ENCODE assay signal across 10 cellular contexts in the genomic region with DNA sequence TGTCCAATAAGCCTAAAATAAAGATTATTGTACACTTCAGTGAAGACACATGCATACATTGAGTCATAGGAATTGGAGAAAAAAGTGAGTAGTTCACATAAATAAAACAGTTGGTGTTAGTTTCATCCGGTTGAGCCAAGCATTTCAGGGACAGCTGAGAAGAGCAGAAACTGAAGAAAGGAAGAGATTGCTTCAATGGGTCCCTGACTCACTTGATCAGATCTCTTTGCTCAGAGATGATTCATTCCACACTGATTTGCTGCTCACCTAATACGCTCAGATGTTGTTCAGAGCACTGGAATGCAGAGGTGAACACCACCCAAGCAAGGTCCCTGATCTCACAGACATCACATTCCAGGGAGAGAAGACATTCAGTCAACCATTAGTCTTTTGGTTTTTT.
A peak's percentile ranks its signal among the peaks of the same experiment; 100 is the strongest.
DNase-seq lines count a peak whose midpoint lies in the region; ATAC-seq and TF ChIP-seq lines count a peak whose summit lies in the region.
"Had no signal": no experiment of that assay in that cellular context is flagged by ENCODE, and none has a peak within 500 bp of the region (broad histone marks: within the 10 kb centered on the region; RNA-seq: fewer than 3 reads in every experiment).

No MANE protein-coding gene starts in this region.

- POLR2A ChIA-PET in BJ (lab: Charles Lee) = interaction anchor here (0.7 to 1.0 kb wide), 3 partner anchors 18 to 21 kb away, joined by 3 to 6 read pairs (median 4); no protein-coding TSS in a partner anchor

- H3K56ac ChIP-seq in mesendoderm (ENCODE audit: low read length) = no peak overlapping the region

- TF ChIP-seq CTCF in BJ (IDR thresholded peaks at IDR 0.05; ENCODE audit: insufficient read depth, low read depth, low read length) (no peak), GM20000 (IDR thresholded peaks at IDR 0.05; ENCODE audit: extremely low read depth, missing control alignments) (no peak)

- no CpG with 5 or more reads among the region's 2 CpGs for WGBS in mesendoderm (ENCODE audit: extremely low coverage, insufficient coverage, low lambda C conversion rate)

- H3K4me3 ChIP-seq in BJ (ENCODE audit: low read depth, low read length) (no peak overlapping the region), mesendoderm (ENCODE audit: low read length) (no peak overlapping the region)
- H3K4me3 ChIP-seq: tibial nerve had no signal

- H4K8ac ChIP-seq in mesendoderm (ENCODE audit: low read depth, low read length) = no peak overlapping the region

- H3K18ac ChIP-seq in mesendoderm (ENCODE audit: low read length) = no peak overlapping the region

- CTCF ChIA-PET in BJ (lab: Yijun Ruan, JAX) = interaction anchor here (0.6 to 3.8 kb wide), 4 partner anchors 15 to 104 kb away, joined by 3 to 21 read pairs (median 5); a partner anchor contains a TSS

- no peaks in the 10 kb centered on the region for H3K79me1 ChIP-seq in mesendoderm (ENCODE audit: low read length)

- ATAC-seq in HG03571 (IDR thresholded peaks at IDR 0.05; ENCODE audit: unreplicated experiment) (no peak), GM19397 (IDR thresholded peaks at IDR 0.05; ENCODE audit: unreplicated experiment) (no peak)

- H3K36me3 ChIP-seq in BJ (ENCODE audit: control insufficient read depth, insufficient read depth, low read length) = no peaks in the 10 kb centered on the region
- H3K36me3 ChIP-seq in mesendoderm (ENCODE audit: control insufficient read depth, insufficient read depth, low read length) = no peaks in the 10 kb centered on the region
- H3K36me3 ChIP-seq: tibial nerve had no signal

- H2AK5ac ChIP-seq in mesendoderm (ENCODE audit: low read length) = no peak overlapping the region

- H2BK5ac ChIP-seq in mesendoderm (ENCODE audit: low read length) = no peak overlapping the region

- H3K27ac ChIP-seq in mesendoderm (ENCODE audit: low read depth, low read length) = no peak overlapping the region
- H3K27ac ChIP-seq: tibial nerve had no signal

- H2BK120ac ChIP-seq in mesendoderm (ENCODE audit: low read depth, low read length) = no peak overlapping the region

- H3K4ac ChIP-seq in mesendoderm (ENCODE audit: low read depth, low read length) = no peak overlapping the region

- H4K5ac ChIP-seq in mesendoderm (ENCODE audit: low read length) = no peak overlapping the region

- H2BK15ac ChIP-seq in mesendoderm (replicated peaks; ENCODE audit: low read depth) = no peak overlapping the region

- no peaks in the 10 kb centered on the region for H3K27me3 ChIP-seq in BJ (ENCODE audit: control insufficient read depth, insufficient read depth, low read length)
- H3K27me3 ChIP-seq in mesendoderm (ENCODE audit: insufficient read depth, low read length, poor library complexity) = no peaks in the 10 kb centered on the region
- H3K27me3 ChIP-seq: tibial nerve had no signal

- DNase-seq in BJ (ENCODE audit: low read depth) (peak; percentile 90), LoVo (ENCODE audit: low spot score) (peak; percentile 69), dedifferentiated amniotic fluid mesenchymal stem cell (ENCODE audit: extremely low spot score) (peak; percentile 82), mesendoderm (peak; percentile 50), GM20000 (ENCODE audit: low spot score) (no peak)
- no peak for DNase-seq in NK-92 treated with Interleukin-12 subunit alpha and Interleukin-12 subunit beta, amount 100 ng/mL, for 24 hours (lab: John Stamatoyannopoulos, UW)
- DNase-seq: MM.1S had no signal

- H3K9ac ChIP-seq in mesendoderm (ENCODE audit: low read length) = no peak overlapping the region

- no peak overlapping the region for H3K4me2 ChIP-seq in mesendoderm (ENCODE audit: low read length)

- H3K23ac ChIP-seq in mesendoderm (ENCODE audit: low read length) = no peak overlapping the region

- H3K79me2 ChIP-seq in mesendoderm (ENCODE audit: control insufficient read depth, insufficient read depth, low read length) = no peaks in the 10 kb centered on the region

- peaks cover 4% of the 10 kb centered on the region for H3K4me1 ChIP-seq in mesendoderm (ENCODE audit: control insufficient read depth, low read depth, low read length)
- H3K4me1 ChIP-seq: tibial nerve had no signal

Comparison
In these comparisons a context has a peak if more than half of its experiments do, and no peak if none do; other contexts are left out.
1. DNase-seq: peak in BJ (single experiment), LoVo (single experiment), dedifferentiated amniotic fluid mesenchymal stem cell (single experiment) and mesendoderm (single experiment); none in NK-92 treated with Interleukin-12 subunit alpha and Interleukin-12 subunit beta, amount 100 ng/mL, for 24 hours (single experiment) and GM20000 (single experiment).